ENCODE assay signal across 9 cellular contexts in genomic region chr12:127125607-127126259, GRCh38.
DNase-seq lines count a peak whose midpoint lies in the region; ATAC-seq and TF ChIP-seq lines count a peak whose summit lies in the region.
"Had no signal": no experiment of that assay in that cellular context is flagged by ENCODE, and none has a peak within 500 bp of the region (broad histone marks: within the 10 kb centered on the region; RNA-seq: fewer than 3 reads in every experiment).

No MANE protein-coding gene starts in this region.

- peak; percentile 93 for ATAC-seq in HG02759 (IDR thresholded peaks at IDR 0.05; ENCODE audit: unreplicated experiment)

- DNase-seq in DMS53 (lab: John Stamatoyannopoulos, UW) (peak; percentile 57), DMS53 treated with DMSO at 0.1 percent for 48 hours (lab: John Stamatoyannopoulos, UW; ENCODE audit: unreplicated experiment) (no peak), RWPE1 (ENCODE audit: low spot score) (peak; percentile 97), hepatic stellate cell (ENCODE audit: low spot score) (peak; percentile 14), NCI-H2107 (lab: John Stamatoyannopoulos, UW) (no peak), NCI-H146 (lab: John Stamatoyannopoulos, UW) (no peak), NCI-H2029 treated with DMSO at 0.1 percent for 48 hours (lab: John Stamatoyannopoulos, UW) (no peak)
- DNase-seq: right lobe of liver had no signal

- TF ChIP-seq CTCF in RWPE1 (conservative IDR thresholded peaks at IDR 0.05; ENCODE audit: low read depth): no peak

- H3K27ac ChIP-seq in RWPE1: peak overlapping the region; percentile 79
- H3K27ac ChIP-seq: right lobe of liver had no signal

- POLR2A ChIA-PET in RWPE1 (lab: Yijun Ruan, JAX; ENCODE audit: low non-redundant PET): no interaction called here

- CTCF ChIA-PET in RWPE1 (lab: Yijun Ruan, JAX): no interaction called here

Comparison
In these comparisons a context has a peak if more than half of its experiments do, and no peak if none do; other contexts are left out.
1. DNase-seq: peak in DMS53 (single experiment), RWPE1 (single experiment) and hepatic stellate cell (single experiment); none in DMS53 treated with DMSO at 0.1 percent for 48 hours (single experiment), NCI-H2107 (single experiment), NCI-H146 (single experiment) and NCI-H2029 treated with DMSO at 0.1 percent for 48 hours (single experiment).